1 cellular context compared by ENCODE assay signal in the genomic region with DNA sequence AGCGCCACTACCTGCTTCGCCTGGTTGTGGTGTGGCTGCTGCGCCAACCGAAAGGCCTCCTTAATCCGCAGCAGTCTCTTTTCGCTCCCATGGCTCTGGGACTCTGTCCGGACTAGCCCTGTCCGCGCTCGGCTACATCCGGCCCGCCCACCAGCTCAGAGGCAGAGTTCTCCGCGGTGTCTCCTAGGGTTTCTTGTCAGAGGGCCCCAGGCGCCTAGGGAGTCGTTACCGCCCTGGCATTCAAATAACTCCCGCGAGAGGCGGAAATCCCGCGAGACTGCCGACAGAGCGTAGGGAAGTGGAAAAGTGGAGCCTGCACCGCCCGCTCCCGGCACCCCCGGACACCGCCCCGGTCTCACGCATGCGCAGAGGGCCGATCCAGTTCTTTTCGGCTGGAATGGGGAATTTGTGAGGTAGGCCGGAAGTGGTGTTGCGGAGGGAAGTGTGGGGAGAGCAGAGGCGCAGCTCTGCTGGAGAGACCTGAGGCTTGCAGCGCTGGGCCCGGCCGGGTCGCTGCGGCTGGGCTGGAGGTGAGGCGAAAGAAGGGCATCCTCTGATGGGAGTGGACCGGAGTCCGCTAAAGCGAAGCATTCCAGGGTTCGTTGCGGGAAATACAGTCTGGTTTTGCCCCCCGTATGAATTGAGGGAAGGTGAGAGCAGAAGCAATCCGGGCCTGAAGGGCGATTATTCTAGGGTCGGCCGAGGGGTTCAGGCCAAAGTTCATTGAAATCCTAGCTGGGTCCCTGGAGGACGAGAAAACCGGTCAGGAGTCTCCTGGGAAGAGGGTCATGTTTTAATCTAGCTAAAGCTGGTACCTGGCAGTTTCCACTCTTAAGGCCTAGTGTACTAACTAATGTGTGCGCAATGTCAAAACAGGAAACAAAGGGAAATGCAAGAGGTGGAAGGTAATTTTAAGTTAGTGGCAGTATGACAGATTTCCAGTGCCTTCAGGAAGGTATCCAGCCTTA.
TF ChIP-seq lines count a peak whose summit lies in the region.

FAM200B (plus strand) TSS at position 456 of the 968 bp plus-strand sequence. CDS start 5,151 bp downstream, outside the sequence.

TF ChIP-seq in GM12878, 131 proteins besides CTCF, POLR2A, EP300 and RAD21 (continued from another document and continues in another):
- TF ChIP-seq IRF3 (IDR thresholded peaks at IDR 0.05) (no peak; the same call in 1 of the 2 replicates), MYC (IDR thresholded peaks at IDR 0.05; ENCODE audit: insufficient read depth, insufficient read length, insufficient replicate concordance, low read length, severe bottlenecking) (no peak), EGR1 (IDR thresholded peaks at IDR 0.05; ENCODE audit: borderline replicate concordance in 1 of 2, low read depth in 2 of 2, low read length in 2 of 2) (peak in 1 of 2 experiments; percentile 49; a peak in 1 of 3 replicates), TBL1XR1 (IDR thresholded peaks at IDR 0.05; ENCODE audit: low read depth, low read length) (0 out of 2 replicates have a peak, but pooled peaks have one; percentile 51), RCOR1 (conservative IDR thresholded peaks at IDR 0.05; ENCODE audit: low read depth, low read length) (peak; percentile 100), ETV6 (conservative IDR thresholded peaks at IDR 0.05 in 1 of 2, IDR thresholded peaks at IDR 0.05 in 1 of 2; ENCODE audit: borderline replicate concordance in 1 of 2, low read depth in 1 of 2) (no peak), TAF1 (IDR thresholded peaks at IDR 0.05; ENCODE audit: borderline replicate concordance, low read depth, low read length) (no peak; the same call in 1 of the 2 replicates), EZH2 (IDR thresholded peaks at IDR 0.05; ENCODE audit: borderline replicate concordance, control insufficient read depth, low read depth, low read length) (no peak), TCF3 (IDR thresholded peaks at IDR 0.05; ENCODE audit: borderline replicate concordance, insufficient read depth, low read depth, low read length) (0 out of 2 replicates have a peak, but pooled peaks have one; percentile 36), USF2 (IDR thresholded peaks at IDR 0.05; ENCODE audit: borderline replicate concordance, low read depth, low read length) (no peak), NFYA (IDR thresholded peaks at IDR 0.05; ENCODE audit: borderline replicate concordance, low read depth, low read length) (no peak), KAT2A (conservative IDR thresholded peaks at IDR 0.05; ENCODE audit: control insufficient read depth, low read depth, low read length) (no peak), BHLHE40 (IDR thresholded peaks at IDR 0.05; ENCODE audit: borderline replicate concordance in 1 of 2, low read depth in 2 of 2, low read length in 1 of 2) (peak; percentile 4 to 35; a peak in 1 of 4 replicates), ASH2L (IDR thresholded peaks at IDR 0.05; ENCODE audit: borderline replicate concordance, low read depth) (0 out of 2 replicates have a peak, but pooled peaks have one; percentile 53), RUNX3 (IDR thresholded peaks at IDR 0.05; ENCODE audit: low read length) (peak; percentile 61; the same call in 1 of the 2 replicates), PRDM15 (CRISPR knock-in tag; IDR thresholded peaks at IDR 0.05) (no peak), BRCA1 (IDR thresholded peaks at IDR 0.05; ENCODE audit: low read depth, low read length) (peak; percentile 98), CEBPB (IDR thresholded peaks at IDR 0.05; ENCODE audit: borderline replicate concordance in 1 of 2, low read depth in 2 of 2, low read length in 2 of 2) (no peak), YBX1 (IDR thresholded peaks at IDR 0.05) (no peak), POLR2AphosphoS5 (IDR thresholded peaks at IDR 0.05; ENCODE audit: low read length) (peak; percentile 80), ZNF622 (IDR thresholded peaks at IDR 0.05) (no peak), RELA (IDR thresholded peaks at IDR 0.05; ENCODE audit: borderline replicate concordance, partially characterized antibody) (no peak), ZNF24 (IDR thresholded peaks at IDR 0.05) (no peak), NR2C2 (IDR thresholded peaks at IDR 0.05; ENCODE audit: borderline replicate concordance, control insufficient read depth, insufficient read length, low read depth) (no peak), TCF12 (IDR thresholded peaks at IDR 0.05; ENCODE audit: low read depth, low read length) (no peak), STAT3 (IDR thresholded peaks at IDR 0.05; ENCODE audit: low read depth, low read length) (no peak), MTA2 (IDR thresholded peaks at IDR 0.05; ENCODE audit: low read depth) (0 out of 2 replicates have a peak, but pooled peaks have one; percentile 8), HCFC1 (IDR thresholded peaks at IDR 0.05; ENCODE audit: low read length) (no peak), YY1 (IDR thresholded peaks at IDR 0.05; ENCODE audit: low read depth, low read length) (peak; percentile 56), ZNF274 (IDR thresholded peaks at IDR 0.05; ENCODE audit: insufficient read depth, insufficient read length) (no peak), REST (IDR thresholded peaks at IDR 0.05; ENCODE audit: low read depth, low read length) (no peak), RAD51 (IDR thresholded peaks at IDR 0.05) (no peak), CHD2 (IDR thresholded peaks at IDR 0.05; ENCODE audit: borderline replicate concordance, low read depth, low read length) (peak; percentile 100), RB1 (IDR thresholded peaks at IDR 0.05; ENCODE audit: borderline replicate concordance) (0 out of 2 replicates have a peak, but pooled peaks have one; percentile 14), E4F1 (IDR thresholded peaks at IDR 0.05; ENCODE audit: borderline replicate concordance, partially characterized antibody) (peak; percentile 47)
- TF ChIP-seq, protein P1, sequence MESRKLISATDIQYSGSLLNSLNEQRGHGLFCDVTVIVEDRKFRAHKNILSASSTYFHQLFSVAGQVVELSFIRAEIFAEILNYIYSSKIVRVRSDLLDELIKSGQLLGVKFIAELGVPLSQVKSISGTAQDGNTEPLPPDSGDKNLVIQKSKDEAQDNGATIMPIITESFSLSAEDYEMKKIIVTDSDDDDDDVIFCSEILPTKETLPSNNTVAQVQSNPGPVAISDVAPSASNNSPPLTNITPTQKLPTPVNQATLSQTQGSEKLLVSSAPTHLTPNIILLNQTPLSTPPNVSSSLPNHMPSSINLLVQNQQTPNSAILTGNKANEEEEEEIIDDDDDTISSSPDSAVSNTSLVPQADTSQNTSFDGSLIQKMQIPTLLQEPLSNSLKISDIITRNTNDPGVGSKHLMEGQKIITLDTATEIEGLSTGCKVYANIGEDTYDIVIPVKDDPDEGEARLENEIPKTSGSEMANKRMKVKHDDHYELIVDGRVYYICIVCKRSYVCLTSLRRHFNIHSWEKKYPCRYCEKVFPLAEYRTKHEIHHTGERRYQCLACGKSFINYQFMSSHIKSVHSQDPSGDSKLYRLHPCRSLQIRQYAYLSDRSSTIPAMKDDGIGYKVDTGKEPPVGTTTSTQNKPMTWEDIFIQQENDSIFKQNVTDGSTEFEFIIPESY (IDR thresholded peaks at IDR 0.05) = no peak
- TF ChIP-seq, protein P2, sequence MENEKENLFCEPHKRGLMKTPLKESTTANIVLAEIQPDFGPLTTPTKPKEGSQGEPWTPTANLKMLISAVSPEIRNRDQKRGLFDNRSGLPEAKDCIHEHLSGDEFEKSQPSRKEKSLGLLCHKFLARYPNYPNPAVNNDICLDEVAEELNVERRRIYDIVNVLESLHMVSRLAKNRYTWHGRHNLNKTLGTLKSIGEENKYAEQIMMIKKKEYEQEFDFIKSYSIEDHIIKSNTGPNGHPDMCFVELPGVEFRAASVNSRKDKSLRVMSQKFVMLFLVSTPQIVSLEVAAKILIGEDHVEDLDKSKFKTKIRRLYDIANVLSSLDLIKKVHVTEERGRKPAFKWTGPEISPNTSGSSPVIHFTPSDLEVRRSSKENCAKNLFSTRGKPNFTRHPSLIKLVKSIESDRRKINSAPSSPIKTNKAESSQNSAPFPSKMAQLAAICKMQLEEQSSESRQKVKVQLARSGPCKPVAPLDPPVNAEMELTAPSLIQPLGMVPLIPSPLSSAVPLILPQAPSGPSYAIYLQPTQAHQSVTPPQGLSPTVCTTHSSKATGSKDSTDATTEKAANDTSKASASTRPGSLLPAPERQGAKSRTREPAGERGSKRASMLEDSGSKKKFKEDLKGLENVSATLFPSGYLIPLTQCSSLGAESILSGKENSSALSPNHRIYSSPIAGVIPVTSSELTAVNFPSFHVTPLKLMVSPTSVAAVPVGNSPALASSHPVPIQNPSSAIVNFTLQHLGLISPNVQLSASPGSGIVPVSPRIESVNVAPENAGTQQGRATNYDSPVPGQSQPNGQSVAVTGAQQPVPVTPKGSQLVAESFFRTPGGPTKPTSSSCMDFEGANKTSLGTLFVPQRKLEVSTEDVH (IDR thresholded peaks at IDR 0.05; ENCODE audit: low read depth, partially characterized antibody) = no peak
